In the genomic region with DNA sequence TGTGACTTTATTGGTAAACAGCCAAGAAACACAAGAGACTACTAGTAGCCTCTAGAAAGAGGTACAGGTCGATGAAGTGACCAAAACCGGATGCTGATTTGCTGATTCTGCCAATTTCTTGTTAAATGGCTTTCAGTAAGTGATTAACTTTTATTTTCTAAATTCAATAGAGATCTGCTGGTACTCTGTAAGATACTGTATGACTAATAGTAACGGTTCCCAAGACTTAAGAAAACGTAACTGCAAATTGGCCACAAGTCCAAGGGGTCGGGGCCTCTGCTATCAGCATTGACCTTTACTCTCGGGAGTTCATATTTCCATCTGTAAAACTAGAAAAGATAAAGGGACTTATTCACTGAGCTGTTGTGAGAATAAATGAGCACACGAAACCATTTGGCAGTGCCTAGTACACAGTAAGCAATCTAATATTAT, we compare ENCODE assay signal across 1 cellular context.
TF ChIP-seq lines count a peak whose summit lies in the region.

No MANE protein-coding gene starts in this region.

TF ChIP-seq in K562, 482 proteins besides CTCF, POLR2A, EP300 and RAD21 (continued from another document and continues in another):
- TF ChIP-seq DEAF1 (CRISPR knock-in tag; IDR thresholded peaks at IDR 0.05) (no peak), SP2 (IDR thresholded peaks at IDR 0.05; ENCODE audit: extremely low read depth, low read depth, low read length, poor library complexity, severe bottlenecking) (no peak), EP400 (IDR thresholded peaks at IDR 0.05) (no peak; the same call in 1 of the 2 replicates), CREBBP (IDR thresholded peaks at IDR 0.05; ENCODE audit: low read depth, low read length) (no peak), ZNF668 (CRISPR knock-in tag; IDR thresholded peaks at IDR 0.05) (no peak), TGIF2 (CRISPR knock-in tag; IDR thresholded peaks at IDR 0.05) (no peak), EWSR1 (IDR thresholded peaks at IDR 0.05; ENCODE audit: borderline replicate concordance, low read depth, partially characterized antibody) (no peak), NR2C1 (IDR thresholded peaks at IDR 0.05) (peak; percentile 85), NR2C1 (tag; IDR thresholded peaks at IDR 0.05) (peak; percentile 87), SAP30 (IDR thresholded peaks at IDR 0.05; ENCODE audit: borderline replicate concordance, insufficient read depth, low read depth, low read length, poor library complexity, severe bottlenecking) (no peak), ZFPM2 (CRISPR knock-in tag; IDR thresholded peaks at IDR 0.05) (no peak), ZBTB34 (CRISPR knock-in tag; IDR thresholded peaks at IDR 0.05) (no peak), DIDO1 (tag; IDR thresholded peaks at IDR 0.05; ENCODE audit: low read depth) (no peak), RBM34 (IDR thresholded peaks at IDR 0.05; ENCODE audit: borderline replicate concordance, insufficient read depth, low read length) (no peak), ZFP91 (CRISPR knock-in tag; IDR thresholded peaks at IDR 0.05) (no peak), ZFP1 (CRISPR knock-in tag; IDR thresholded peaks at IDR 0.05) (no peak), ZNF212 (CRISPR knock-in tag; IDR thresholded peaks at IDR 0.05) (no peak), ARID1B (IDR thresholded peaks at IDR 0.05) (peak; percentile 59), KDM1A (IDR thresholded peaks at IDR 0.05) (peak; percentile 21 to 52; a peak in 2 of 4 replicates), TCF3 (CRISPR knock-in tag; IDR thresholded peaks at IDR 0.05) (peak; percentile 34; the same call in 1 of the 2 replicates), BRF1 (IDR thresholded peaks at IDR 0.05; ENCODE audit: borderline replicate concordance, extremely low read depth, insufficient read length) (no peak), ZNF830 (CRISPR knock-in tag; IDR thresholded peaks at IDR 0.05) (no peak), CHD4 (IDR thresholded peaks at IDR 0.05; ENCODE audit: insufficient read depth, insufficient replicate concordance, low read depth, low read length, poor library complexity, severe bottlenecking) (no peak), ZBTB33 (CRISPR knock-in tag; IDR thresholded peaks at IDR 0.05) (no peak), ZBTB8A (IDR thresholded peaks at IDR 0.05; ENCODE audit: partially characterized antibody) (no peak), PPARD (CRISPR knock-in tag; IDR thresholded peaks at IDR 0.05) (no peak), ZNF184 (CRISPR knock-in tag; IDR thresholded peaks at IDR 0.05) (no peak), NCOA2 (IDR thresholded peaks at IDR 0.05; ENCODE audit: partially characterized antibody in 2 of 2) (no peak)
- TF ChIP-seq, protein P1, sequence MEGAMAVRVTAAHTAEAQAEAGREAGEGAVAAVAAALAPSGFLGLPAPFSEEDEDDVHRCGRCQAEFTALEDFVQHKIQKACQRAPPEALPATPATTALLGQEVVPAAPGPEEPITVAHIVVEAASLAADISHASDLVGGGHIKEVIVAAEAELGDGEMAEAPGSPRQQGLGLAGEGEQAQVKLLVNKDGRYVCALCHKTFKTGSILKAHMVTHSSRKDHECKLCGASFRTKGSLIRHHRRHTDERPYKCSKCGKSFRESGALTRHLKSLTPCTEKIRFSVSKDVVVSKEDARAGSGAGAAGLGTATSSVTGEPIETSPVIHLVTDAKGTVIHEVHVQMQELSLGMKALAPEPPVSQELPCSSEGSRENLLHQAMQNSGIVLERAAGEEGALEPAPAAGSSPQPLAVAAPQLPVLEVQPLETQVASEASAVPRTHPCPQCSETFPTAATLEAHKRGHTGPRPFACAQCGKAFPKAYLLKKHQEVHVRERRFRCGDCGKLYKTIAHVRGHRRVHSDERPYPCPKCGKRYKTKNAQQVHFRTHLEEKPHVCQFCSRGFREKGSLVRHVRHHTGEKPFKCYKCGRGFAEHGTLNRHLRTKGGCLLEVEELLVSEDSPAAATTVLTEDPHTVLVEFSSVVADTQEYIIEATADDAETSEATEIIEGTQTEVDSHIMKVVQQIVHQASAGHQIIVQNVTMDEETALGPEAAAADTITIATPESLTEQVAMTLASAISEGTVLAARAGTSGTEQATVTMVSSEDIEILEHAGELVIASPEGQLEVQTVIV (CRISPR knock-in tag; IDR thresholded peaks at IDR 0.05; ENCODE audit: borderline replicate concordance) = no peak
- TF ChIP-seq, protein P2, sequence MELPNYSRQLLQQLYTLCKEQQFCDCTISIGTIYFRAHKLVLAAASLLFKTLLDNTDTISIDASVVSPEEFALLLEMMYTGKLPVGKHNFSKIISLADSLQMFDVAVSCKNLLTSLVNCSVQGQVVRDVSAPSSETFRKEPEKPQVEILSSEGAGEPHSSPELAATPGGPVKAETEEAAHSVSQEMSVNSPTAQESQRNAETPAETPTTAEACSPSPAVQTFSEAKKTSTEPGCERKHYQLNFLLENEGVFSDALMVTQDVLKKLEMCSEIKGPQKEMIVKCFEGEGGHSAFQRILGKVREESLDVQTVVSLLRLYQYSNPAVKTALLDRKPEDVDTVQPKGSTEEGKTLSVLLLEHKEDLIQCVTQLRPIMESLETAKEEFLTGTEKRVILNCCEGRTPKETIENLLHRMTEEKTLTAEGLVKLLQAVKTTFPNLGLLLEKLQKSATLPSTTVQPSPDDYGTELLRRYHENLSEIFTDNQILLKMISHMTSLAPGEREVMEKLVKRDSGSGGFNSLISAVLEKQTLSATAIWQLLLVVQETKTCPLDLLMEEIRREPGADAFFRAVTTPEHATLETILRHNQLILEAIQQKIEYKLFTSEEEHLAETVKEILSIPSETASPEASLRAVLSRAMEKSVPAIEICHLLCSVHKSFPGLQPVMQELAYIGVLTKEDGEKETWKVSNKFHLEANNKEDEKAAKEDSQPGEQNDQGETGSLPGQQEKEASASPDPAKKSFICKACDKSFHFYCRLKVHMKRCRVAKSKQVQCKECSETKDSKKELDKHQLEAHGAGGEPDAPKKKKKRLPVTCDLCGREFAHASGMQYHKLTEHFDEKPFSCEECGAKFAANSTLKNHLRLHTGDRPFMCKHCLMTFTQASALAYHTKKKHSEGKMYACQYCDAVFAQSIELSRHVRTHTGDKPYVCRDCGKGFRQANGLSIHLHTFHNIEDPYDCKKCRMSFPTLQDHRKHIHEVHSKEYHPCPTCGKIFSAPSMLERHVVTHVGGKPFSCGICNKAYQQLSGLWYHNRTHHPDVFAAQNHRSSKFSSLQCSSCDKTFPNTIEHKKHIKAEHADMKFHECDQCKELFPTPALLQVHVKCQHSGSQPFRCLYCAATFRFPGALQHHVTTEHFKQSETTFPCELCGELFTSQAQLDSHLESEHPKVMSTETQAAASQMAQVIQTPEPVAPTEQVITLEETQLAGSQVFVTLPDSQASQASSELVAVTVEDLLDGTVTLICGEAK (IDR thresholded peaks at IDR 0.05) = peak; percentile 39; the same call in 1 of the 2 replicates
- TF ChIP-seq, protein P2 (CRISPR knock-in tag; IDR thresholded peaks at IDR 0.05) = no peak
- TF ChIP-seq, protein P3, sequence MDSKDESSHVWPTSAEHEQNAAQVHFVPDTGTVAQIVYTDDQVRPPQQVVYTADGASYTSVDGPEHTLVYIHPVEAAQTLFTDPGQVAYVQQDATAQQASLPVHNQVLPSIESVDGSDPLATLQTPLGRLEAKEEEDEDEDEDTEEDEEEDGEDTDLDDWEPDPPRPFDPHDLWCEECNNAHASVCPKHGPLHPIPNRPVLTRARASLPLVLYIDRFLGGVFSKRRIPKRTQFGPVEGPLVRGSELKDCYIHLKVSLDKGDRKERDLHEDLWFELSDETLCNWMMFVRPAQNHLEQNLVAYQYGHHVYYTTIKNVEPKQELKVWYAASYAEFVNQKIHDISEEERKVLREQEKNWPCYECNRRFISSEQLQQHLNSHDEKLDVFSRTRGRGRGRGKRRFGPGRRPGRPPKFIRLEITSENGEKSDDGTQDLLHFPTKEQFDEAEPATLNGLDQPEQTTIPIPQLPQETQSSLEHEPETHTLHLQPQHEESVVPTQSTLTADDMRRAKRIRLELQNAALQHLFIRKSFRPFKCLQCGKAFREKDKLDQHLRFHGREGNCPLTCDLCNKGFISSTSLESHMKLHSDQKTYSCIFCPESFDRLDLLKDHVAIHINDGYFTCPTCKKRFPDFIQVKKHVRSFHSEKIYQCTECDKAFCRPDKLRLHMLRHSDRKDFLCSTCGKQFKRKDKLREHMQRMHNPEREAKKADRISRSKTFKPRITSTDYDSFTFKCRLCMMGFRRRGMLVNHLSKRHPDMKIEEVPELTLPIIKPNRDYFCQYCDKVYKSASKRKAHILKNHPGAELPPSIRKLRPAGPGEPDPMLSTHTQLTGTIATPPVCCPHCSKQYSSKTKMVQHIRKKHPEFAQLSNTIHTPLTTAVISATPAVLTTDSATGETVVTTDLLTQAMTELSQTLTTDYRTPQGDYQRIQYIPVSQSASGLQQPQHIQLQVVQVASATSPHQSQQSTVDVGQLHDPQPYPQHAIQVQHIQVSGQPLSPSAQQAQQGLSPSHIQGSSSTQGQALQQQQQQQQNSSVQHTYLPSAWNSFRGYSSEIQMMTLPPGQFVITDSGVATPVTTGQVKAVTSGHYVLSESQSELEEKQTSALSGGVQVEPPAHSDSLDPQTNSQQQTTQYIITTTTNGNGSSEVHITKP (IDR thresholded peaks at IDR 0.05; ENCODE audit: partially characterized antibody) = no peak
